Comparison of ENCODE assay signal across 2 cellular contexts in the genomic region with DNA sequence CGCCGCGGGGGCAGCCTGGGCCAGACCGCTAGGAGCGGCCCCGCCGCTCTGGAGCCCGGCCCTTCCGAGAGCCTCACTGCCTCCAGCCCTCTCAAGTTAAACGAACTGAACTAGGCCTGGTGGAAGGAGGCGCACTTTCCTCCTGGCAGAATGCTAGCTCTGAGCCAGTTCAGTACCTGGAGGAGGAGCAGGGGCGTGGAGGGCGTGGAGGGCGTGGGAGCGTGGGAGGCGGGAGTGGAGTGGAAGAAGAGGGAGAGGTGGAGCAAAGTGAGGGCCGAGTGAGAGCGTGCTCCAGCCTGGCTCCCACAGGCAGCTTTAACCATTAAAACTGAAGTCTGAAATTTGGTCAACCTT.
TF ChIP-seq lines count a peak whose summit lies in the region.

No MANE protein-coding gene starts in this region.

TF ChIP-seq in IMR-90, 13 proteins besides CTCF, POLR2A, EP300 and RAD21:
- TF ChIP-seq, protein P1, sequence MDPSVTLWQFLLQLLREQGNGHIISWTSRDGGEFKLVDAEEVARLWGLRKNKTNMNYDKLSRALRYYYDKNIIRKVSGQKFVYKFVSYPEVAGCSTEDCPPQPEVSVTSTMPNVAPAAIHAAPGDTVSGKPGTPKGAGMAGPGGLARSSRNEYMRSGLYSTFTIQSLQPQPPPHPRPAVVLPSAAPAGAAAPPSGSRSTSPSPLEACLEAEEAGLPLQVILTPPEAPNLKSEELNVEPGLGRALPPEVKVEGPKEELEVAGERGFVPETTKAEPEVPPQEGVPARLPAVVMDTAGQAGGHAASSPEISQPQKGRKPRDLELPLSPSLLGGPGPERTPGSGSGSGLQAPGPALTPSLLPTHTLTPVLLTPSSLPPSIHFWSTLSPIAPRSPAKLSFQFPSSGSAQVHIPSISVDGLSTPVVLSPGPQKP (IDR thresholded peaks at IDR 0.05; ENCODE audit: borderline replicate concordance, low read depth, low read length): no peak
- TF ChIP-seq MAZ (IDR thresholded peaks at IDR 0.05; ENCODE audit: borderline replicate concordance, low read depth, low read length) (no peak), CEBPB (IDR thresholded peaks at IDR 0.05; ENCODE audit: low read depth, low read length) (no peak), BHLHE40 (IDR thresholded peaks at IDR 0.05; ENCODE audit: low read depth, low read length) (no peak), MXI1 (IDR thresholded peaks at IDR 0.05; ENCODE audit: borderline replicate concordance, low read depth, low read length) (no peak), CHD1 (IDR thresholded peaks at IDR 0.05; ENCODE audit: low read depth, low read length) (no peak), RFX5 (IDR thresholded peaks at IDR 0.05; ENCODE audit: low read depth, low read length) (no peak), NFE2L2 (IDR thresholded peaks at IDR 0.05; ENCODE audit: low read depth, low read length) (no peak)

TF ChIP-seq in endothelial cell of umbilical vein, 7 proteins besides CTCF, POLR2A, EP300 and RAD21:
- no peak for TF ChIP-seq JUN (IDR thresholded peaks at IDR 0.05; ENCODE audit: borderline replicate concordance, insufficient read depth, insufficient read length, low read depth)
- no peak for TF ChIP-seq EZH2 (IDR thresholded peaks at IDR 0.05; ENCODE audit: borderline replicate concordance, low read depth, low read length, severe bottlenecking)
- TF ChIP-seq MYC (IDR thresholded peaks at IDR 0.05; ENCODE audit: low read depth, low read length): no peak
- TF ChIP-seq, protein P2, sequence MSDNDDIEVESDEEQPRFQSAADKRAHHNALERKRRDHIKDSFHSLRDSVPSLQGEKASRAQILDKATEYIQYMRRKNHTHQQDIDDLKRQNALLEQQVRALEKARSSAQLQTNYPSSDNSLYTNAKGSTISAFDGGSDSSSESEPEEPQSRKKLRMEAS (IDR thresholded peaks at IDR 0.05; ENCODE audit: insufficient read depth, insufficient read length): no peak
- no peak for TF ChIP-seq POLR2AphosphoS5 (IDR thresholded peaks at IDR 0.05; ENCODE audit: insufficient read depth, low read depth, low read length)
- no peak for TF ChIP-seq FOS (IDR thresholded peaks at IDR 0.05; ENCODE audit: borderline replicate concordance, insufficient read depth, low read length)
- TF ChIP-seq GATA2 (IDR thresholded peaks at IDR 0.05; ENCODE audit: insufficient read depth, insufficient read length, low read depth, low read length): no peak
